In genomic region chr1:41280189-41281032, GRCh38 we compare ENCODE assay signal across 14 cellular contexts.
"Had no signal": no experiment of that assay in that cellular context is flagged by ENCODE, and none has a peak within 500 bp of the region (broad histone marks: within the 10 kb centered on the region; RNA-seq: fewer than 3 reads in every experiment).

No MANE protein-coding gene starts in this region.

- DNase-seq: activated CD4-positive, alpha-beta T cell treated with anti-CD3 and anti-CD28 coated beads for 4 hours; activated CD8-positive, alpha-beta T cell treated with anti-CD3 and anti-CD28 coated beads for 36 hours; activated naive CD4-positive, alpha-beta T cell treated with anti-CD3 and anti-CD28 coated beads for 36 hours; effector CD4-positive, alpha-beta T cell; posterior cingulate gyrus; small intestine; T-helper 9 cell had no signal

- H3K27ac ChIP-seq: cardiac muscle cell, coronary artery, hepatocyte, right atrium auricular region, tibial nerve had no signal

- H3K27me3 ChIP-seq: right atrium auricular region had no signal

- ATAC-seq: activated CD8-positive, alpha-beta T cell treated with anti-CD3 and anti-CD28 coated beads for 36 hours; activated T-helper 17 cell treated with anti-CD3 and anti-CD28 coated beads, Interleukin-2, amount 50 U/mL, for 72 hours; stimulated activated effector memory CD8-positive, alpha-beta T cell treated with anti-CD3 and anti-CD28 coated beads, Interleukin-12 subunit alpha, Interleukin-12 subunit beta, amount 100 ng/mL, for 72 hours had no signal

- FAIRE-seq: small intestine had no signal
